In genomic region chr10:114173680-114174461, GRCh38 we compare ENCODE assay signal across 8 cellular contexts. TPM values are rescaled to one million over a fixed set of nuclear protein-coding genes. Genes with fewer than 3 reads are reported as not detected.
DNase-seq lines count a peak whose midpoint lies in the region; ATAC-seq, FAIRE-seq and TF ChIP-seq lines count a peak whose summit lies in the region.

CCDC186 (minus strand) TSS chr10:114174203; CDS start chr10:114163268, 10,935 bp downstream.

- H3K36me3 ChIP-seq in kidney (ENCODE audit: control insufficient read depth in 1 of 2, insufficient read depth in 2 of 2, low read length in 2 of 2): no peaks in the 10 kb centered on the region

- peak; percentile 25 for FAIRE-seq in kidney (lab: Jason Lieb, UNC)

- no peak for TF ChIP-seq CTCF in chondrocyte (IDR thresholded peaks at IDR 0.05)
- TF ChIP-seq CTCF in kidney (IDR thresholded peaks at IDR 0.05; ENCODE audit: borderline replicate concordance, extremely low read depth, insufficient read depth): no peak

- H3K4me3 Mint-ChIP-seq in chondrocyte (ENCODE audit: unreplicated experiment): peak within 1 kb of the TSS; percentile 95

- no peaks in the 10 kb centered on the region for H3K36me3 Mint-ChIP-seq in chondrocyte (ENCODE audit: low read depth)

- peak within 1 kb of the TSS; percentile 88 to 97 for H3K4me3 ChIP-seq in kidney (ENCODE audit: low read length in 2 of 2)

- ATAC-seq in GM19043 (IDR thresholded peaks at IDR 0.05; ENCODE audit: low read depth, unreplicated experiment) (peak; percentile 96), HG03354 (IDR thresholded peaks at IDR 0.05; ENCODE audit: poor library complexity, severe bottlenecking, unreplicated experiment) (peak; percentile 99)

- peaks cover 3 to 8% of the 10 kb centered on the region in 2 donors for H3K4me1 ChIP-seq in kidney (ENCODE audit: control insufficient read depth in 1 of 2, insufficient read depth in 1 of 2, low read depth in 1 of 2, low read length in 2 of 2)

- H3K4me1 Mint-ChIP-seq in chondrocyte (ENCODE audit: low read depth): peaks cover 27% of the 10 kb centered on the region

- peak within 1 kb of the TSS; percentile 96 for H3K27ac Mint-ChIP-seq in chondrocyte (ENCODE audit: unreplicated experiment)

- H3K27ac ChIP-seq in kidney (ENCODE audit: low read depth in 2 of 2, low read length in 2 of 2): peak within 1 kb of the TSS; percentile 87 to 96

- H3K9ac ChIP-seq in kidney (ENCODE audit: low read length in 2 of 2): peak within 1 kb of the TSS; percentile 82 to 98

- H3K9me3 Mint-ChIP-seq in chondrocyte (ENCODE audit: low read depth): peaks cover under 1% of the 10 kb centered on the region

- no peaks in the 10 kb centered on the region for H3K9me3 ChIP-seq in kidney (ENCODE audit: control insufficient read depth in 1 of 2, low read length in 2 of 2)

- no peaks in the 10 kb centered on the region for H3K27me3 Mint-ChIP-seq in chondrocyte (ENCODE audit: low read depth)

- intact Hi-C loops in kidney (cut with DNase I): no loop called here

- DNase-seq in AML-193 (lab: John Stamatoyannopoulos, UW): peak; percentile 79 to 86
- peak; percentile 44 to 91 for DNase-seq in NCI-H446 (lab: John Stamatoyannopoulos, UW)
- DNase-seq in activated CD4-positive, alpha-beta T cell treated with anti-CD3 and anti-CD28 coated beads for 24 hours (ENCODE audit: low read depth in 2 of 2): peak; percentile 96
- peak; percentile 98 for DNase-seq in chondrocyte (ENCODE audit: low spot score)
- DNase-seq in kidney: peak; percentile 99
- peak; percentile 99 for DNase-seq in stimulated activated CD4-positive, alpha-beta T cell treated with anti-CD3 and anti-CD28 coated beads, Interleukin-15, amount 100 ng/mL, for 24 hours

RNA-seq across cellular contexts. Expression of gene CCDC186, which starts in this region (rescaled TPM):
- total RNA-seq in chondrocyte (19.2 to 26.8 TPM (median 20.4 TPM) in 3 replicates), kidney (34.2 TPM)
- polyA plus RNA-seq in kidney (ENCODE audit: insufficient read depth, low read depth, low replicate concordance): 4.7 TPM

Comparison
In these comparisons a context has a peak if more than half of its experiments do, and no peak if none do; other contexts are left out.
1. Peak in every context shown above with its lines: DNase-seq, ATAC-seq, H3K4me3 ChIP-seq and H3K27ac ChIP-seq.